Comparison of ENCODE assay signal across 30 cellular contexts in the genomic region with DNA sequence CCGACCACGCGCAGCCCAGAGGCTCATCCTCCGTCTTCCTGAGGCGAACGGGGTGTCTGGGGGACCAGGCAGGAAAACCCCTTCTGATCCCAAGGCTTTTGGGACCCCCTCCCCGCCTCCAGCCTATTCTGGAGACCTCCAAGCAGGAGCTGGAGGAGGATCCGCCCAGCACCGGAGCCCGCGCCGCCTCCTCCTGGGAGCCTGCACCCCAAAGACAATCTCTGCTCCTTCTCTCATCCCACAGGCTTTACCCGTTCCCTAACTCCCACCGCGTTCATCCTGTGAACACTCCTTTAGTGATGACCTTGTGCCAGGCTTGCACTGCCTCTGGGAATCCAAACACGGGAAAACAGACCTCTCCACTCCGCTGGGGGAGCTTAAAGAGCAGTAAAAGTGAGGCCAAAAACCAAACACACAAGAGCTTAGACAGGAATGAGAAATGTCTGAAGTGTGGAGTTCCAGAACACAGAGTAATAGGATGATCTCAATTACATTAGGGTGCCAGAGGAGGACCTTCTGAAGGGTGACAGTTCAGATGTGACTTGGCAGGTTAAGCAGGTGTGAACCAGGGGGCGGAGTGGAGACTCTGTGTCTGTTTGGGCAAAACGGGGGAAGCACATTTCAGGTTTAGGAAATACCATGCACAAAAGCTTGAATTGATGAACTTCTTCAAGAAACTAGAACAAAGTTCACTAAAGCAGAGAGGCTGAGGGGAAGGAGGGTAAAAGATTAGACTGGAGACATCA. TPM values are rescaled to one million over a fixed set of nuclear protein-coding genes. Genes with fewer than 3 reads are reported as not detected.
DNase-seq lines count a peak whose midpoint lies in the region; ATAC-seq and TF ChIP-seq lines count a peak whose summit lies in the region.
"Had no signal": no experiment of that assay in that cellular context is flagged by ENCODE, and none has a peak within 500 bp of the region (broad histone marks: within the 10 kb centered on the region; RNA-seq: fewer than 3 reads in every experiment).

No MANE protein-coding gene starts in this region.

- DNase-seq in mesothelial cell of epicardium (ENCODE audit: low spot score in 2 of 2, unreplicated experiment in 2 of 2), result no peak
- peak; percentile 21 for DNase-seq in stimulated activated naive B cell treated with anti-CD40 and anti-IgM and Interleukin-4, amounts not matched to agents 10 μg/mL and 1 μg/mL and 100 μg/mL, for 72 hours
- DNase-seq in NCI-H1436 treated with DMSO at 0.1 percent for 48 hours (lab: John Stamatoyannopoulos, UW), result no peak
- no peak for DNase-seq in stimulated activated CD4-positive, alpha-beta T cell treated with anti-CD3 and anti-CD28 coated beads, Interleukin-1b, Interleukin-23, amount 100 ng/mL, for 48 hours
- DNase-seq in HPDE6-E6E7 (ENCODE audit: extremely low spot score), result no peak
- DNase-seq: activated naive CD8-positive, alpha-beta T cell treated with anti-CD3 and anti-CD28 coated beads for 36 hours; activated T-cell treated with anti-CD3 and anti-CD28 coated beads for 4 hours; Calu3; cortex of kidney; gastrocnemius medialis; left ventricle myocardium inferior; midbrain; NCI-H1105 treated with DMSO at 0.1 percent for 48 hours; NCI-H2081 treated with DMSO at 0.1 percent for 48 hours; NCI-H226; NCI-H748 treated with DMSO at 0.1 percent for 48 hours; RPMI8226; stimulated activated CD4-positive, alpha-beta T cell treated with anti-CD3 and anti-CD28 coated beads, Interleukin-4, amount 100 ng/mL, for 1 hour; T-helper 1 cell had no signal

- ATAC-seq in stimulated activated naive B cell treated with anti-CD40 and anti-IgM and Interleukin-4, amounts not matched to agents 10 μg/mL and 1 μg/mL and 100 μg/mL, for 72 hours (replicated peaks), result peak; percentile 71 to 72
- no peak for ATAC-seq in GM18511 (IDR thresholded peaks at IDR 0.05; ENCODE audit: unreplicated experiment)
- ATAC-seq: gastrocnemius medialis had no signal

- peak overlapping the region; percentile 38 for H3K9ac ChIP-seq in HUES6 (ENCODE audit: low read length)
- H3K9ac ChIP-seq: parathyroid adenoma had no signal

- peaks cover 21% of the 10 kb centered on the region for H3K4me1 Mint-ChIP-seq in mesothelial cell of epicardium
- peaks cover 45 to 81% of the 10 kb centered on the region in 2 donors for H3K4me1 Mint-ChIP-seq in stimulated activated naive B cell treated with anti-CD40 and anti-IgM and Interleukin-4, amounts not matched to agents 10 μg/mL and 1 μg/mL and 100 μg/mL, for 72 hours
- H3K4me1 Mint-ChIP-seq: immature natural killer cell had no signal

- H3K27ac Mint-ChIP-seq in mesothelial cell of epicardium, result no peak overlapping the region
- peak overlapping the region; percentile 89 for H3K27ac Mint-ChIP-seq in stimulated activated naive B cell treated with anti-CD40 and anti-IgM and Interleukin-4, amounts not matched to agents 10 μg/mL and 1 μg/mL and 100 μg/mL, for 72 hours
- H3K27ac Mint-ChIP-seq: activated naive CD8-positive, alpha-beta T cell treated with anti-CD3 and anti-CD28 coated beads for 36 hours; immature natural killer cell; natural killer cell treated with Interleukin-12 subunit alpha and Interleukin-12 subunit beta and Interleukin-15 and Interleukin-18, amount 100 ng/mL, for 72 hours had no signal

- H3K27me3 Mint-ChIP-seq in mesothelial cell of epicardium (ENCODE audit: low read depth), result peaks cover 52% of the 10 kb centered on the region
- no peaks in the 10 kb centered on the region for H3K27me3 Mint-ChIP-seq in stimulated activated naive B cell treated with anti-CD40 and anti-IgM and Interleukin-4, amounts not matched to agents 10 μg/mL and 1 μg/mL and 100 μg/mL, for 72 hours

- no peaks in the 10 kb centered on the region for H3K9me3 Mint-ChIP-seq in mesothelial cell of epicardium
- H3K9me3 Mint-ChIP-seq in stimulated activated naive B cell treated with anti-CD40 and anti-IgM and Interleukin-4, amounts not matched to agents 10 μg/mL and 1 μg/mL and 100 μg/mL, for 72 hours, result peaks cover 0 to 3% of the 10 kb centered on the region in 2 donors
- H3K9me3 Mint-ChIP-seq: activated naive CD8-positive, alpha-beta T cell treated with anti-CD3 and anti-CD28 coated beads for 36 hours; immature natural killer cell; natural killer cell treated with Interleukin-12 subunit alpha and Interleukin-12 subunit beta and Interleukin-15 and Interleukin-18, amount 100 ng/mL, for 72 hours had no signal

- no peak overlapping the region for H3K27ac ChIP-seq in HUES6 (ENCODE audit: low read depth, low read length)
- no peak overlapping the region for H3K27ac ChIP-seq in ectodermal cell (ENCODE audit: insufficient read depth, low read depth, low read length, poor library complexity, severe bottlenecking)
- H3K27ac ChIP-seq: ascending aorta, C4-2B, left ventricle myocardium inferior, parathyroid adenoma, SJSA1, suprapubic skin had no signal

- H3K36me3 ChIP-seq in HUES6 (ENCODE audit: control insufficient read depth, insufficient read depth, low read length) (no peaks in the 10 kb centered on the region), ectodermal cell (ENCODE audit: control insufficient read depth, insufficient read depth, low read length) (no peaks in the 10 kb centered on the region)
- H3K36me3 ChIP-seq: ascending aorta, gastrocnemius medialis, left ventricle myocardium inferior, SJSA1, suprapubic skin had no signal

- peak overlapping the region; percentile 72 for H3K4me3 Mint-ChIP-seq in mesothelial cell of epicardium
- H3K4me3 Mint-ChIP-seq in stimulated activated naive B cell treated with anti-CD40 and anti-IgM and Interleukin-4, amounts not matched to agents 10 μg/mL and 1 μg/mL and 100 μg/mL, for 72 hours, result peak overlapping the region; percentile 80 to 86
- H3K4me3 Mint-ChIP-seq: activated naive CD8-positive, alpha-beta T cell treated with anti-CD3 and anti-CD28 coated beads for 36 hours; natural killer cell treated with Interleukin-12 subunit alpha and Interleukin-12 subunit beta and Interleukin-15 and Interleukin-18, amount 100 ng/mL, for 72 hours had no signal

- WGBS in ectodermal cell, 2 experiments, result 11 to 20% methylated on average over 18 to 19 of the region's 19 CpGs

- H3K9me3 ChIP-seq in HUES6 (ENCODE audit: control insufficient read depth, insufficient read depth, low read depth, low read length) (no peaks in the 10 kb centered on the region), ectodermal cell (ENCODE audit: control insufficient read depth, low read length) (no peaks in the 10 kb centered on the region)
- H3K9me3 ChIP-seq: ascending aorta, gastrocnemius medialis, left ventricle myocardium inferior, SJSA1, suprapubic skin had no signal

- H3K36me3 Mint-ChIP-seq in mesothelial cell of epicardium, result no peaks in the 10 kb centered on the region
- peaks cover 53 to 65% of the 10 kb centered on the region in 2 donors for H3K36me3 Mint-ChIP-seq in stimulated activated naive B cell treated with anti-CD40 and anti-IgM and Interleukin-4, amounts not matched to agents 10 μg/mL and 1 μg/mL and 100 μg/mL, for 72 hours
- H3K36me3 Mint-ChIP-seq: activated naive CD8-positive, alpha-beta T cell treated with anti-CD3 and anti-CD28 coated beads for 36 hours; immature natural killer cell; natural killer cell treated with Interleukin-12 subunit alpha and Interleukin-12 subunit beta and Interleukin-15 and Interleukin-18, amount 100 ng/mL, for 72 hours had no signal

- TF ChIP-seq CTCF in mesothelial cell of epicardium (IDR thresholded peaks at IDR 0.05; ENCODE audit: unreplicated experiment), result no peak

- H3K4me1 ChIP-seq in HUES6 (ENCODE audit: control insufficient read depth, insufficient read depth, low read length), result no peaks in the 10 kb centered on the region
- no peaks in the 10 kb centered on the region for H3K4me1 ChIP-seq in ectodermal cell (ENCODE audit: control insufficient read depth, insufficient read depth, low read length)
- H3K4me1 ChIP-seq: ascending aorta, gastrocnemius medialis, left ventricle myocardium inferior, parathyroid adenoma, SJSA1, suprapubic skin had no signal

- peaks cover 32% of the 10 kb centered on the region for H3K27me3 ChIP-seq in HUES6 (ENCODE audit: control insufficient read depth, insufficient read depth, low read length)
- H3K27me3 ChIP-seq in ectodermal cell (ENCODE audit: control insufficient read depth, insufficient read depth, low read length, poor library complexity, severe bottlenecking), result peaks cover 27% of the 10 kb centered on the region
- H3K27me3 ChIP-seq: ascending aorta, gastrocnemius medialis, suprapubic skin had no signal

- H3K4me3 ChIP-seq in HUES6 (ENCODE audit: low read depth, low read length), result peak overlapping the region; percentile 85
- H3K4me3 ChIP-seq in ectodermal cell (ENCODE audit: insufficient read depth, low read depth, low read length), result peak overlapping the region; percentile 35
- H3K4me3 ChIP-seq: ascending aorta, left ventricle myocardium inferior, SJSA1, suprapubic skin had no signal

RNA-seq across cellular contexts. Expression of gene HLA-DRB5, which starts 7.6 kb away (rescaled TPM):
- 0.65 TPM for polyA plus RNA-seq in ectodermal cell (2013, experiment 1 of 4)
- polyA plus RNA-seq in ectodermal cell (2013, experiment 2 of 4), result 0.66 TPM
- polyA plus RNA-seq in ectodermal cell (2013, experiment 3 of 4), result 0.59 TPM
- polyA plus RNA-seq in ectodermal cell (2013, experiment 4 of 4), result 0.49 TPM
- total RNA-seq in mesothelial cell of epicardium, result 0.77 to 1.2 TPM (median 0.87 TPM) in 3 replicates
- total RNA-seq: MCF 10A, SJSA1 had no signal
